ENCODE assay signal across 8 cellular contexts in genomic region chr1:181104042-181104789, GRCh38. TPM values are rescaled to one million over a fixed set of nuclear protein-coding genes. Genes with fewer than 3 reads are reported as not detected.
DNase-seq lines count a peak whose midpoint lies in the region; ATAC-seq and TF ChIP-seq lines count a peak whose summit lies in the region.

No MANE protein-coding gene starts in this region.

- H3K27ac ChIP-seq in SJCRH30 (peak overlapping the region; percentile 84), esophagus muscularis mucosa (replicated peaks in 1 of 4) (peak overlapping the region; percentile 89 to 94 (median 91)), neutrophil (peak overlapping the region; percentile 75)

- no peak for TF ChIP-seq EP300 in esophagus muscularis mucosa (IDR thresholded peaks at IDR 0.05)

- H3K9me3 ChIP-seq in SJCRH30 (replicated peaks), result no peaks in the 10 kb centered on the region
- H3K9me3 ChIP-seq in esophagus muscularis mucosa, result no peaks in the 10 kb centered on the region
- no peaks in the 10 kb centered on the region for H3K9me3 ChIP-seq in neutrophil

- H3K4me1 ChIP-seq in SJCRH30 (peaks cover 55% of the 10 kb centered on the region), esophagus muscularis mucosa (peaks cover 40 to 77% (median 64%) of the 10 kb centered on the region in 4 donors), neutrophil (ENCODE audit: control insufficient read depth in 1 of 2, insufficient read depth in 1 of 2, low read depth in 1 of 2, low read length in 1 of 2) (peaks cover 11 to 15% of the 10 kb centered on the region in 2 experiments)

- ATAC-seq in Right ventricle myocardium inferior, result peak; percentile 38
- no peak for ATAC-seq in GM21576 (IDR thresholded peaks at IDR 0.05; ENCODE audit: unreplicated experiment)

- DNase-seq in Right ventricle myocardium inferior (ENCODE audit: missing footprints) (no peak), cardiac septum (ENCODE audit: low spot score) (no peak), SJCRH30 (no peak), esophagus muscularis mucosa (ENCODE audit: extremely low spot score) (no peak), superior temporal gyrus (ENCODE audit: extremely low spot score) (no peak), H4 (ENCODE audit: low spot score) (no peak)

- peak overlapping the region; percentile 72 for H3K4me3 ChIP-seq in SJCRH30
- peak overlapping the region; percentile 66 to 91 (median 86) for H3K4me3 ChIP-seq in esophagus muscularis mucosa
- peak overlapping the region; percentile 73 to 91 for H3K4me3 ChIP-seq in neutrophil (ENCODE audit: low read depth in 1 of 2, low read length in 1 of 2)

- TF ChIP-seq CTCF in esophagus muscularis mucosa (IDR thresholded peaks at IDR 0.05), result peak in 1 of 3 experiments; percentile 37
- TF ChIP-seq CTCF in neutrophil (IDR thresholded peaks at IDR 0.05), result no peak

- no peaks in the 10 kb centered on the region for H3K27me3 ChIP-seq in SJCRH30
- no peaks in the 10 kb centered on the region for H3K27me3 ChIP-seq in esophagus muscularis mucosa
- peaks cover 87% of the 10 kb centered on the region for H3K27me3 ChIP-seq in neutrophil

- H3K36me3 ChIP-seq in SJCRH30 (no peaks in the 10 kb centered on the region), esophagus muscularis mucosa (no peaks in the 10 kb centered on the region), neutrophil (no peaks in the 10 kb centered on the region)

- TF ChIP-seq POLR2A in esophagus muscularis mucosa (IDR thresholded peaks at IDR 0.05; ENCODE audit: low read depth), result no peak

- intact Hi-C loops in Right ventricle myocardium inferior (cut with DNase I) (loop anchor here (2.0 kb wide), 1 partner anchor 15 kb away; the partner anchor contains the start of gene IER5), cardiac septum (cut with DNase I) (no loop called here), esophagus muscularis mucosa (cut with DNase I) (no loop called here)

- 31% methylated on average over 12 of the region's 17 CpGs for whole genome bisulfite sequencing in esophagus muscularis mucosa

RNA-seq across cellular contexts. Expression of gene IER5, which starts 15.7 kb away (rescaled TPM):
- total RNA-seq in Right ventricle myocardium inferior (14.3 TPM), cardiac septum (20.5 TPM), esophagus muscularis mucosa (10 to 100 TPM; 14.5 to 22.0 (median 16.7) TPM)
- 30.3 and 31.9 TPM in 2 replicates for total RNA-seq in SJCRH30 (2014; rRNA removed; shearing (Covaris generic))
- 4.7 and 6.0 TPM in 2 replicates for total RNA-seq in H4 (2014; rRNA removed; shearing (Covaris generic))
